8 cellular contexts compared by ENCODE assay signal in the genomic region with DNA sequence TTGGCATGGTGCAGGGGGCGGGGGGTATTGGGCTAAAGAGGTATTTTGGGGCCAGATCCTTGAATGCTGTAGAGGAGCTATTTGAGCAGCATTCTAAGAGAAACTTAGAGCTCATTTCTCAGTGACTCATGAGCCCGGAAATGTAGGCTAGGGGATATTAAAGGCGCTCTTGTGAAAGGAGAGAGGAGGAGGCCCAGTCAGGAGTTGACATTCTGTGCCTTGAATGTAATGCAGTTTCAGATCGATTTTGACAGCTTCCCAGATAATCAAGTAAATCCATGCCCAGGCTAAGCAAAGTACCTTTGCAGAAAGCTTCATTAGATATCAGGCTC. TPM values are rescaled to one million over a fixed set of nuclear protein-coding genes. Genes with fewer than 3 reads are reported as not detected.
A peak's percentile ranks its signal among the peaks of the same experiment; 100 is the strongest.
DNase-seq lines count a peak whose midpoint lies in the region; ATAC-seq and TF ChIP-seq lines count a peak whose summit lies in the region.

No MANE protein-coding gene starts in this region.

- H3K27me3 Mint-ChIP-seq in activated CD8-positive, alpha-beta T cell treated with anti-CD3 and anti-CD28 coated beads for 36 hours: no peaks in the 10 kb centered on the region
- peaks cover 5% of the 10 kb centered on the region for H3K27me3 Mint-ChIP-seq in nephron progenitor cell (ENCODE audit: low read depth, poor library complexity)

- DNase-seq in SKM-1 treated with dmso at 0.1 percent for 144 hours (lab: John Stamatoyannopoulos, UW; ENCODE audit: unreplicated experiment): peak; percentile 21
- DNase-seq in SKM-1 (lab: John Stamatoyannopoulos, UW; ENCODE audit: unreplicated experiment): no peak
- DNase-seq in Kasumi-1 (lab: John Stamatoyannopoulos, UW): peak; percentile 21 to 27
- DNase-seq in activated CD8-positive, alpha-beta T cell treated with anti-CD3 and anti-CD28 coated beads for 36 hours: peak; percentile 62
- peak; percentile 69 for DNase-seq in fibroblast of gingiva (ENCODE audit: low read depth)
- DNase-seq in nephron progenitor cell: no peak
- no peak for DNase-seq in cerebellar nuclear complex (lab: John Stamatoyannopoulos, UW)
- no peak for DNase-seq in posterior vena cava (ENCODE audit: low spot score)

- H3K27ac Mint-ChIP-seq in activated CD8-positive, alpha-beta T cell treated with anti-CD3 and anti-CD28 coated beads for 36 hours: peak overlapping the region; percentile 92
- H3K27ac Mint-ChIP-seq in nephron progenitor cell: peak overlapping the region; percentile 73

- no peak for TF ChIP-seq CTCF in activated CD8-positive, alpha-beta T cell treated with anti-CD3 and anti-CD28 coated beads for 36 hours (IDR thresholded peaks at IDR 0.05)
- TF ChIP-seq CTCF in nephron progenitor cell (IDR thresholded peaks at IDR 0.05): no peak

- H3K36me3 Mint-ChIP-seq in activated CD8-positive, alpha-beta T cell treated with anti-CD3 and anti-CD28 coated beads for 36 hours (ENCODE audit: low read depth): peaks cover 38% of the 10 kb centered on the region
- peaks cover 12% of the 10 kb centered on the region for H3K36me3 Mint-ChIP-seq in nephron progenitor cell (ENCODE audit: low read depth)

- peak overlapping the region; percentile 88 for H3K4me3 Mint-ChIP-seq in activated CD8-positive, alpha-beta T cell treated with anti-CD3 and anti-CD28 coated beads for 36 hours
- peak overlapping the region; percentile 96 for H3K4me3 Mint-ChIP-seq in nephron progenitor cell

- ATAC-seq in activated CD8-positive, alpha-beta T cell treated with anti-CD3 and anti-CD28 coated beads for 36 hours: peak; percentile 63

- intact Hi-C loops in activated CD8-positive, alpha-beta T cell treated with anti-CD3 and anti-CD28 coated beads for 36 hours (cut with micrococcal nuclease): loop anchor here (2.0 kb wide), 2 partner anchors 53 to 85 kb away; no protein-coding TSS in a partner anchor
- intact Hi-C loops in posterior vena cava (cut with DNase I): loop anchor here in 1 of 2 donors (5.0 kb wide), 1 partner anchor 83 kb away; no protein-coding TSS in a partner anchor

- H3K9me3 Mint-ChIP-seq in activated CD8-positive, alpha-beta T cell treated with anti-CD3 and anti-CD28 coated beads for 36 hours: no peaks in the 10 kb centered on the region
- H3K9me3 Mint-ChIP-seq in nephron progenitor cell: no peaks in the 10 kb centered on the region

- CTCF ChIA-PET in activated CD8-positive, alpha-beta T cell treated with anti-CD3 and anti-CD28 coated beads for 36 hours (lab: Charles Lee): interaction anchor here (0.7 to 4.3 kb wide), 26 partner anchors 9 to 386 kb away, joined by 3 to 65 read pairs (median 4); no protein-coding TSS in a partner anchor

- peaks cover 42% of the 10 kb centered on the region for H3K4me1 Mint-ChIP-seq in activated CD8-positive, alpha-beta T cell treated with anti-CD3 and anti-CD28 coated beads for 36 hours (ENCODE audit: low read depth)
- peaks cover 47% of the 10 kb centered on the region for H3K4me1 Mint-ChIP-seq in nephron progenitor cell

- POLR2A ChIA-PET in activated CD8-positive, alpha-beta T cell treated with anti-CD3 and anti-CD28 coated beads for 36 hours (lab: Charles Lee): interaction anchor here (0.7 to 3.5 kb wide), 14 partner anchors 9 to 164 kb away, joined by 3 to 20 read pairs (median 4); no protein-coding TSS in a partner anchor

RNA-seq across cellular contexts. Expression of a gene that starts 1.4 kb away (rescaled TPM):
- 100 to 1,000 TPM; 119 to 120 TPM for total RNA-seq in activated CD8-positive, alpha-beta T cell treated with anti-CD3 and anti-CD28 coated beads for 36 hours
- total RNA-seq in posterior vena cava: 10 to 100 TPM; 62.3 to 76.0 TPM

Comparison
In these comparisons a context has a peak if more than half of its experiments do, and no peak if none do; other contexts are left out.
1. DNase-seq: peak in SKM-1 treated with dmso at 0.1 percent for 144 hours (single experiment), Kasumi-1 (2 of 2), activated CD8-positive, alpha-beta T cell treated with anti-CD3 and anti-CD28 coated beads for 36 hours (single experiment) and fibroblast of gingiva (single experiment); none in SKM-1 (single experiment), nephron progenitor cell (single experiment), cerebellar nuclear complex (0 of 2) and posterior vena cava (single experiment).